ENCODE assay signal across 20 cellular contexts in genomic region chr5:152187668-152188067, GRCh38.
DNase-seq lines count a peak whose midpoint lies in the region; ATAC-seq, FAIRE-seq and TF ChIP-seq lines count a peak whose summit lies in the region.
"Had no signal": no experiment of that assay in that cellular context is flagged by ENCODE, and none has a peak within 500 bp of the region (broad histone marks: within the 10 kb centered on the region; RNA-seq: fewer than 3 reads in every experiment).

No MANE protein-coding gene starts in this region.

- TF ChIP-seq CTCF in left ventricle myocardium inferior (IDR thresholded peaks at IDR 0.05; ENCODE audit: borderline replicate concordance) (no peak), right atrium auricular region (IDR thresholded peaks at IDR 0.05) (no peak)

- H3K27me3 ChIP-seq in left ventricle myocardium inferior (ENCODE audit: low read depth) (no peaks in the 10 kb centered on the region), right atrium auricular region (no peaks in the 10 kb centered on the region)
- H3K27me3 ChIP-seq: BLaER1 treated with 17β-estradiol and CSF1 and Interleukin-3, amounts not matched to agents 10 nM and 100 nM had no signal

- H3K4me3 ChIP-seq in left ventricle myocardium inferior (no peak overlapping the region), right atrium auricular region (no peak overlapping the region)
- H3K4me3 ChIP-seq: A549; BLaER1 treated with 17β-estradiol and CSF1 and Interleukin-3, amounts not matched to agents 10 nM and 100 nM had no signal

- peaks cover 18% of the 10 kb centered on the region for H3K9me3 ChIP-seq in left ventricle myocardium inferior (replicated peaks)
- H3K9me3 ChIP-seq in right atrium auricular region: peaks cover 0 to 10% of the 10 kb centered on the region in 2 donors
- H3K9me3 ChIP-seq: A549 had no signal

- H3K27ac ChIP-seq in left ventricle myocardium inferior (replicated peaks) (peak overlapping the region; percentile 16), right atrium auricular region (no peak overlapping the region)
- H3K27ac ChIP-seq: 22Rv1; A549; BLaER1 treated with 17β-estradiol and CSF1 and Interleukin-3, amounts not matched to agents 10 nM and 100 nM; C4-2B had no signal

- H3K36me3 ChIP-seq in left ventricle myocardium inferior (no peaks in the 10 kb centered on the region), right atrium auricular region (no peaks in the 10 kb centered on the region)
- H3K36me3 ChIP-seq: BLaER1 treated with 17β-estradiol and CSF1 and Interleukin-3, amounts not matched to agents 10 nM and 100 nM had no signal

- no peak for ATAC-seq in HG03196 (IDR thresholded peaks at IDR 0.05; ENCODE audit: unreplicated experiment)
- ATAC-seq: A549; CD8-positive, alpha-beta T cell had no signal

- FAIRE-seq in islet of Langerhans (lab: Jason Lieb, UNC): peak; percentile 13
- FAIRE-seq: A549, D721Med, G401.6, GM12891, GM19239 had no signal

- intact Hi-C loops in left ventricle myocardium inferior (cut with micrococcal nuclease): no loop called here

- DNase-seq in left ventricle myocardium inferior (no peak), right atrium auricular region (ENCODE audit: low spot score) (no peak), T-helper 1 cell (no peak)
- DNase-seq: AML-193; Caco-2; Calu3; CD4-positive, alpha-beta T cell; CD8-positive, alpha-beta T cell; DMS79 treated with DMSO at 0.1 percent for 48 hours; GF-D8 had no signal

- H3K4me1 ChIP-seq in left ventricle myocardium inferior (peaks cover 21% of the 10 kb centered on the region), right atrium auricular region (peaks cover 0 to 14% of the 10 kb centered on the region in 2 donors)
- H3K4me1 ChIP-seq: A549; BLaER1 treated with 17β-estradiol and CSF1 and Interleukin-3, amounts not matched to agents 10 nM and 100 nM had no signal
